ENCODE assay signal across 8 cellular contexts in genomic region chr1:36285450-36286101, GRCh38. TPM values are rescaled to one million over a fixed set of nuclear protein-coding genes. Genes with fewer than 3 reads are reported as not detected.
A peak's percentile ranks its signal among the peaks of the same experiment; 100 is the strongest.
DNase-seq lines count a peak whose midpoint lies in the region; ATAC-seq and TF ChIP-seq lines count a peak whose summit lies in the region.

No MANE protein-coding gene starts in this region.

- ATAC-seq in activated naive CD4-positive, alpha-beta T cell treated with anti-CD3 and anti-CD28 coated beads, Interleukin-2, amount 50 U/mL, for 72 hours: peak; percentile 64 to 67
- ATAC-seq in HG02973 (IDR thresholded peaks at IDR 0.05; ENCODE audit: unreplicated experiment): no peak

- peaks cover 82% of the 10 kb centered on the region for H3K36me3 ChIP-seq in SJSA1

- TF ChIP-seq CTCF in NB4 (IDR thresholded peaks at IDR 0.05; ENCODE audit: low read depth, low read length) (peak; percentile 55), progenitor cell of endocrine pancreas (IDR thresholded peaks at IDR 0.05; ENCODE audit: unreplicated experiment) (peak; percentile 80)

- peak; percentile 81 for DNase-seq in GM03348 (ENCODE audit: low spot score)
- peak; percentile 87 for DNase-seq in NB4 (ENCODE audit: low read depth)
- peak; percentile 57 to 69 for DNase-seq in SJSA1 (ENCODE audit: low read depth in 1 of 2, low spot score in 2 of 2)
- peak in 1 of 2 donors; percentile 62 for DNase-seq in activated naive CD4-positive, alpha-beta T cell treated with anti-CD3 and anti-CD28 coated beads, Interleukin-2, amount 50 U/mL, for 72 hours (ENCODE audit: low spot score in 2 of 2)
- DNase-seq in glomerular visceral epithelial cell (ENCODE audit: extremely low spot score): peak; percentile 81
- DNase-seq in progenitor cell of endocrine pancreas (ENCODE audit: low spot score, unreplicated experiment): no peak
- no peak for DNase-seq in cortex of kidney (lab: John Stamatoyannopoulos, UW)

- no peak overlapping the region for H3K4me3 ChIP-seq in NB4 (ENCODE audit: low read depth, low read length)
- no peak overlapping the region for H3K4me3 ChIP-seq in SJSA1

- no peaks in the 10 kb centered on the region for H3K27me3 ChIP-seq in SJSA1 (replicated peaks)

- H3K9me3 Mint-ChIP-seq in activated naive CD4-positive, alpha-beta T cell treated with anti-CD3 and anti-CD28 coated beads, Interleukin-2, amount 50 U/mL, for 72 hours: no peaks in the 10 kb centered on the region
- H3K9me3 Mint-ChIP-seq in progenitor cell of endocrine pancreas (ENCODE audit: low read depth): no peaks in the 10 kb centered on the region

- no peaks in the 10 kb centered on the region for H3K27me3 Mint-ChIP-seq in progenitor cell of endocrine pancreas

- H3K27ac ChIP-seq in SJSA1: no peak overlapping the region

- H3K36me3 Mint-ChIP-seq in activated naive CD4-positive, alpha-beta T cell treated with anti-CD3 and anti-CD28 coated beads, Interleukin-2, amount 50 U/mL, for 72 hours: peaks cover 34 to 41% of the 10 kb centered on the region in 2 donors
- peaks cover 25% of the 10 kb centered on the region for H3K36me3 Mint-ChIP-seq in progenitor cell of endocrine pancreas (ENCODE audit: insufficient read depth)

- H3K9me3 ChIP-seq in SJSA1 (replicated peaks): no peaks in the 10 kb centered on the region

- peaks cover 3% of the 10 kb centered on the region for H3K4me1 Mint-ChIP-seq in progenitor cell of endocrine pancreas (ENCODE audit: low read depth)

- no peak for TF ChIP-seq POLR2A in NB4 (IDR thresholded peaks at IDR 0.05; ENCODE audit: extremely low read depth, insufficient read length)

- H3K4me3 Mint-ChIP-seq in progenitor cell of endocrine pancreas (ENCODE audit: low read depth): no peak overlapping the region

- peak overlapping the region; percentile 9 to 48 for H3K27ac Mint-ChIP-seq in activated naive CD4-positive, alpha-beta T cell treated with anti-CD3 and anti-CD28 coated beads, Interleukin-2, amount 50 U/mL, for 72 hours
- peak overlapping the region; percentile 78 for H3K27ac Mint-ChIP-seq in progenitor cell of endocrine pancreas

- no peaks in the 10 kb centered on the region for H3K4me1 ChIP-seq in SJSA1 (replicated peaks)

RNA-seq across cellular contexts. Expression of gene SH3D21, which starts 20.6 kb away (rescaled TPM):
- 0.78 and 1.5 TPM in 2 replicates for total RNA-seq in SJSA1 (2014; rRNA removed; shearing (Covaris generic))
- 10 to 100 TPM in 1 of 2 donors, 1 to 10 TPM in 1; 4.4 to 47.1 TPM for total RNA-seq in activated naive CD4-positive, alpha-beta T cell treated with anti-CD3 and anti-CD28 coated beads, Interleukin-2, amount 50 U/mL, for 72 hours
- 10.6 and 11.0 TPM in 2 replicates for total RNA-seq in progenitor cell of endocrine pancreas

RNA-seq across cellular contexts. Expression of gene EVA1B, which starts 37.9 kb away (rescaled TPM):
- total RNA-seq in SJSA1 (2014; rRNA removed; shearing (Covaris generic)): 103 and 159 TPM in 2 replicates
- 1 to 10 TPM; 2.0 to 4.2 TPM for total RNA-seq in activated naive CD4-positive, alpha-beta T cell treated with anti-CD3 and anti-CD28 coated beads, Interleukin-2, amount 50 U/mL, for 72 hours
- total RNA-seq in progenitor cell of endocrine pancreas: 11.8 and 14.1 TPM in 2 replicates

Comparison
In these comparisons a context has a peak if more than half of its experiments do, and no peak if none do; other contexts are left out.
1. DNase-seq: peak in GM03348 (single experiment), NB4 (single experiment), SJSA1 (2 of 2) and glomerular visceral epithelial cell (single experiment); none in progenitor cell of endocrine pancreas (single experiment) and cortex of kidney (single experiment).